8 cellular contexts compared by ENCODE assay signal in genomic region chr7:74650055-74650454, GRCh38. TPM values are rescaled to one million over a fixed set of nuclear protein-coding genes. Genes with fewer than 3 reads are reported as not detected.
DNase-seq lines count a peak whose midpoint lies in the region; ATAC-seq and TF ChIP-seq lines count a peak whose summit lies in the region.
"Not testable (repeated sequence)": the region's sequence is repeated elsewhere in the genome, so short reads cannot be mapped to it uniquely, and the experiment has no call there.

No MANE protein-coding gene starts in this region.

- peak overlapping the region; percentile 90 to 95 (median 92) for H3K27ac Mint-ChIP-seq in CD4-positive, CD25-positive, alpha-beta regulatory T cell
- H3K27ac Mint-ChIP-seq in dendritic cell treated with granulocyte-macrophage colony-stimulating factor and Interleukin-4, amounts not matched to agents 40 ng/mL and 50 ng/mL, for 4 days = peak overlapping the region; percentile 69

- not testable (repeated sequence) for TF ChIP-seq CTCF in lung (IDR thresholded peaks at IDR 0.05; ENCODE audit: control extremely low read depth, extremely low read depth)

- H3K36me3 ChIP-seq in CD4-positive, CD25-positive, alpha-beta regulatory T cell (ENCODE audit: control insufficient read depth, insufficient read depth, low read length); lung (ENCODE audit: control insufficient read depth in 2 of 2, insufficient read depth in 2 of 2, low read length in 2 of 2): not testable (repeated sequence)

- intact Hi-C loops in dendritic cell treated with granulocyte-macrophage colony-stimulating factor and Interleukin-4, amounts not matched to agents 40 ng/mL and 50 ng/mL, for 4 days (cut with micrococcal nuclease) = not testable (repeated sequence)

- H3K27me3 Mint-ChIP-seq in CD4-positive, CD25-positive, alpha-beta regulatory T cell; dendritic cell treated with granulocyte-macrophage colony-stimulating factor and Interleukin-4, amounts not matched to agents 40 ng/mL and 50 ng/mL, for 4 days: not testable (repeated sequence)

- H3K4me3 Mint-ChIP-seq in CD4-positive, CD25-positive, alpha-beta regulatory T cell = peak overlapping the region; percentile 86 to 94 (median 90)
- H3K4me3 Mint-ChIP-seq in dendritic cell treated with granulocyte-macrophage colony-stimulating factor and Interleukin-4, amounts not matched to agents 40 ng/mL and 50 ng/mL, for 4 days = peak overlapping the region; percentile 57

- not testable (repeated sequence) for H3K9me3 ChIP-seq in CD4-positive, CD25-positive, alpha-beta regulatory T cell (ENCODE audit: control insufficient read depth in 2 of 2, low read length in 2 of 2); lung (ENCODE audit: control insufficient read depth in 2 of 2, insufficient read depth in 1 of 2, low read length in 1 of 2)

- not testable (repeated sequence) for H3K9me3 Mint-ChIP-seq in CD4-positive, CD25-positive, alpha-beta regulatory T cell; dendritic cell treated with granulocyte-macrophage colony-stimulating factor and Interleukin-4, amounts not matched to agents 40 ng/mL and 50 ng/mL, for 4 days

- peak; percentile 88 to 92 for ATAC-seq in CD4-positive, CD25-positive, alpha-beta regulatory T cell (ENCODE audit: low read depth in 2 of 2)
- ATAC-seq in GM19395 (IDR thresholded peaks at IDR 0.05; ENCODE audit: unreplicated experiment) (peak; percentile 76), HG03095 (IDR thresholded peaks at IDR 0.05; ENCODE audit: unreplicated experiment) (peak; percentile 80), lung (ENCODE audit: insufficient read depth, low FRiP score) (peak; percentile 77)

- H3K4me1 ChIP-seq in CD4-positive, CD25-positive, alpha-beta regulatory T cell (ENCODE audit: control insufficient read depth, insufficient read depth, low read length, poor library complexity, severe bottlenecking) = peaks cover 12% of the 10 kb centered on the region
- not testable (repeated sequence) for H3K4me1 ChIP-seq in lung (ENCODE audit: control insufficient read depth in 2 of 2, insufficient read depth in 2 of 2, low read length in 2 of 2)

- H3K4me1 Mint-ChIP-seq in CD4-positive, CD25-positive, alpha-beta regulatory T cell = peaks cover 11 to 33% (median 16%) of the 10 kb centered on the region in 4 donors
- peaks cover 27% of the 10 kb centered on the region for H3K4me1 Mint-ChIP-seq in dendritic cell treated with granulocyte-macrophage colony-stimulating factor and Interleukin-4, amounts not matched to agents 40 ng/mL and 50 ng/mL, for 4 days (ENCODE audit: low read depth)

- H3K27ac ChIP-seq in CD4-positive, CD25-positive, alpha-beta regulatory T cell (ENCODE audit: insufficient read depth, low read length, poor library complexity, severe bottlenecking) = peak overlapping the region; percentile 63
- H3K27ac ChIP-seq in lung (ENCODE audit: low read depth in 1 of 2, low read length in 1 of 2) = peak overlapping the region in 1 of 2 donors; percentile 49

- 4 to 6% methylated on average over 10 of the region's 11 CpGs for WGBS in lung, 2 donors

- H3K36me3 Mint-ChIP-seq in CD4-positive, CD25-positive, alpha-beta regulatory T cell; dendritic cell treated with granulocyte-macrophage colony-stimulating factor and Interleukin-4, amounts not matched to agents 40 ng/mL and 50 ng/mL, for 4 days (ENCODE audit: low read depth): not testable (repeated sequence)

- peak overlapping the region; percentile 87 for H3K4me3 ChIP-seq in CD4-positive, CD25-positive, alpha-beta regulatory T cell (ENCODE audit: low read depth, low read length)
- H3K4me3 ChIP-seq in lung = not testable (repeated sequence)

- DNase-seq in CD4-positive, CD25-positive, alpha-beta regulatory T cell = peak; percentile 40 to 87 (median 48)
- DNase-seq in OCI-M1 (lab: John Stamatoyannopoulos, UW) (peak; percentile 98), lung (ENCODE audit: low spot score) (peak; percentile 42)
- DNase-seq in activated CD8-positive, alpha-beta memory T cell treated with anti-CD3 and anti-CD28 coated beads for 4 hours (ENCODE audit: low read depth in 2 of 2) = peak; percentile 68 to 77
- DNase-seq in stimulated activated CD4-positive, alpha-beta T cell treated with anti-CD3 and anti-CD28 coated beads, TNF-alpha, amount 100 ng/mL, for 1 hour (ENCODE audit: low read depth in 3 of 3, low spot score in 1 of 3) = peak; percentile 51 to 62 (median 61)

- H3K27me3 ChIP-seq in CD4-positive, CD25-positive, alpha-beta regulatory T cell (ENCODE audit: control insufficient read depth, insufficient read depth, low read length); lung (ENCODE audit: control insufficient read depth, insufficient read depth): not testable (repeated sequence)

RNA-seq across cellular contexts. Expression of gene GTF2I, which starts 7.5 kb away (rescaled TPM):
- total RNA-seq in CD4-positive, CD25-positive, alpha-beta regulatory T cell = 125 TPM
- 10 to 100 TPM; 37.7 to 47.6 (median 40.6) TPM for polyA plus RNA-seq in CD4-positive, CD25-positive, alpha-beta regulatory T cell
- 100 to 1,000 TPM; 224 to 353 TPM for total RNA-seq in lung
- 10 to 100 TPM; 27.7 to 53.3 TPM for polyA plus RNA-seq in lung

Comparison
In these comparisons a context has a peak if more than half of its experiments do, and no peak if none do; other contexts are left out.
1. DNase-seq: peak in every context shown above with its lines; median percentile 98 in OCI-M1; 72 in activated CD8-positive, alpha-beta memory T cell treated with anti-CD3 and anti-CD28 coated beads for 4 hours; 61 in stimulated activated CD4-positive, alpha-beta T cell treated with anti-CD3 and anti-CD28 coated beads, TNF-alpha, amount 100 ng/mL, for 1 hour; 48 in CD4-positive, CD25-positive, alpha-beta regulatory T cell; 42 in lung.